Comparison of ENCODE assay signal across 8 cellular contexts in the genomic region with DNA sequence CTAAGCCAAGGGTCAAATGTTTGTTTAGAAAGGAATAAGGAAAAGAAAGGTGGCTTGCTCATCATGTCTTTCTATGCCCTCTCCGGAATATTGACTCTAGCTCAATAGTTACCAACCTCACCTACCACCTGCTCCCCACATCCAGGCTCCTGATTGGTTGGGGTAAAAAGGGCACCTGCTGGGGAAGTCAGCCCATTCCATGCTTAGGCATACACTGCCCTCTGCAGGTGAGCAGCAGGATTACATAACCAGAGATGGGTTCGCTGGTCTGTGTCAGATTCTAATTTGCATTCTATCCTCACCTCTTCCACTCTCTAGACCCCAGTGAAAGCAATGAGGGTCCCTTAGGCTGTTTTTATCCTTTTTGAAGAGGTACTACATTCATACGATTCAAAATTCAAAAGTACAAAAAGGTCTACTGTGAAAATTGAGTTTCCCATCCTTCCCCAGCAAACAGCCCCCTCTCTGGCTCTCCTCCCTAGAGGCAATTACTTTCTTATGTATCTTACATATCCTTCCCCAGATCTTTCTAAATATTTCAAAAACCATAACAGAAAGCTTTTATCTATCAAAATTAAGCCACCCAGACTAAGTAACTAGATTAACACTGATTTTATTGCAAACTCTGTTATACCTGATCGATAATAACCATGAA.
DNase-seq lines count a peak whose midpoint lies in the region; ATAC-seq and TF ChIP-seq lines count a peak whose summit lies in the region.

No MANE protein-coding gene starts in this region.

- TF ChIP-seq POLR2A in Peyer's patch (IDR thresholded peaks at IDR 0.05) (no peak), upper lobe of left lung (IDR thresholded peaks at IDR 0.05) (no peak)

- H3K9me3 ChIP-seq in Peyer's patch (no peaks in the 10 kb centered on the region), upper lobe of left lung (no peaks in the 10 kb centered on the region)

- H3K4me3 ChIP-seq in Peyer's patch (no peak overlapping the region), foreskin fibroblast (ENCODE audit: low read depth in 1 of 2, low read length in 2 of 2) (no peak overlapping the region), upper lobe of left lung (no peak overlapping the region)

- H3K27me3 Mint-ChIP-seq in activated T-helper 17 cell treated with anti-CD3 and anti-CD28 coated beads, Interleukin-2, amount 50 U/mL, for 72 hours, result peaks cover 19% of the 10 kb centered on the region

- H3K4me1 ChIP-seq in Peyer's patch (no peaks in the 10 kb centered on the region), upper lobe of left lung (no peaks in the 10 kb centered on the region)

- ATAC-seq in activated T-helper 17 cell treated with anti-CD3 and anti-CD28 coated beads, Interleukin-2, amount 50 U/mL, for 72 hours (replicated peaks), result peak; percentile 69
- ATAC-seq in upper lobe of left lung (ENCODE audit: low FRiP score in 2 of 2) (peak; percentile 55 to 64), HG02938 (IDR thresholded peaks at IDR 0.05; ENCODE audit: unreplicated experiment) (no peak)

- H3K36me3 ChIP-seq in Peyer's patch (no peaks in the 10 kb centered on the region), upper lobe of left lung (no peaks in the 10 kb centered on the region)

- WGBS in upper lobe of left lung, 2 donors, result 27 to 32% methylated on average over 4 of the region's 4 CpGs

- no peaks in the 10 kb centered on the region for H3K9me3 Mint-ChIP-seq in activated T-helper 17 cell treated with anti-CD3 and anti-CD28 coated beads, Interleukin-2, amount 50 U/mL, for 72 hours

- TF ChIP-seq EP300 in upper lobe of left lung (IDR thresholded peaks at IDR 0.05), result no peak

- H3K27ac ChIP-seq in Peyer's patch, result no peak overlapping the region
- H3K27ac ChIP-seq in upper lobe of left lung, result no peak overlapping the region

- H3K4me3 Mint-ChIP-seq in activated T-helper 17 cell treated with anti-CD3 and anti-CD28 coated beads, Interleukin-2, amount 50 U/mL, for 72 hours, result no peak overlapping the region

- DNase-seq in D341Med (ENCODE audit: low spot score) (peak; percentile 84), KG1 (lab: John Stamatoyannopoulos, UW) (peak; percentile 8), Peyer's patch (peak in 2 of 3 donors; percentile 38 to 81), foreskin fibroblast (peak; percentile 20 to 67), occipital lobe (lab: John Stamatoyannopoulos, UW) (peak; percentile 29), upper lobe of left lung (peak in 1 of 2 donors; percentile 45)

- H3K27me3 ChIP-seq in Peyer's patch, result no peaks in the 10 kb centered on the region
- no peaks in the 10 kb centered on the region for H3K27me3 ChIP-seq in upper lobe of left lung

- H3K27ac Mint-ChIP-seq in activated T-helper 17 cell treated with anti-CD3 and anti-CD28 coated beads, Interleukin-2, amount 50 U/mL, for 72 hours, result no peak overlapping the region

- H3K4me1 Mint-ChIP-seq in activated T-helper 17 cell treated with anti-CD3 and anti-CD28 coated beads, Interleukin-2, amount 50 U/mL, for 72 hours, result no peaks in the 10 kb centered on the region

- peak; percentile 18 to 75 (median 68) for TF ChIP-seq CTCF in Peyer's patch (IDR thresholded peaks at IDR 0.05)
- TF ChIP-seq CTCF in foreskin fibroblast (IDR thresholded peaks at IDR 0.05; ENCODE audit: low read depth, low read length), result peak; percentile 89
- TF ChIP-seq CTCF in upper lobe of left lung (IDR thresholded peaks at IDR 0.05), result peak; percentile 47 to 72 (median 59)

- H3K36me3 Mint-ChIP-seq in activated T-helper 17 cell treated with anti-CD3 and anti-CD28 coated beads, Interleukin-2, amount 50 U/mL, for 72 hours (ENCODE audit: low read depth), result no peaks in the 10 kb centered on the region
